9 cellular contexts compared by ENCODE assay signal in genomic region chr6:99613398-99613704, GRCh38. TPM values are rescaled to one million over a fixed set of nuclear protein-coding genes. Genes with fewer than 3 reads are reported as not detected.
DNase-seq lines count a peak whose midpoint lies in the region; ATAC-seq and TF ChIP-seq lines count a peak whose summit lies in the region.
"Had no signal": no experiment of that assay in that cellular context is flagged by ENCODE, and none has a peak within 500 bp of the region (broad histone marks: within the 10 kb centered on the region; RNA-seq: fewer than 3 reads in every experiment).

No MANE protein-coding gene starts in this region.

- TF ChIP-seq CTCF in RWPE2 (IDR thresholded peaks at IDR 0.05; ENCODE audit: poor library complexity, severe bottlenecking): peak; percentile 54
- no peak for TF ChIP-seq CTCF in epithelial cell of esophagus (IDR thresholded peaks at IDR 0.05; ENCODE audit: insufficient read depth, low read depth, low read length, missing control alignments)
- TF ChIP-seq CTCF in neural crest cell (conservative IDR thresholded peaks at IDR 0.05): peak; percentile 65

- no peak overlapping the region for H3K27ac Mint-ChIP-seq in CD8-positive, alpha-beta memory T cell
- H3K27ac Mint-ChIP-seq in neural crest cell (ENCODE audit: unreplicated experiment): no peak overlapping the region

- H3K4me1 ChIP-seq in CD8-positive, alpha-beta memory T cell (ENCODE audit: insufficient read depth, low read length): peaks cover 18% of the 10 kb centered on the region
- no peaks in the 10 kb centered on the region for H3K4me1 ChIP-seq in RWPE2 (ENCODE audit: insufficient read depth, poor library complexity, severe bottlenecking)

- H3K9me3 ChIP-seq in CD8-positive, alpha-beta memory T cell (ENCODE audit: low read length): no peaks in the 10 kb centered on the region
- no peaks in the 10 kb centered on the region for H3K9me3 ChIP-seq in RWPE2 (ENCODE audit: severe bottlenecking)

- CTCF ChIA-PET in CD8-positive, alpha-beta memory T cell (lab: Charles Lee): interaction anchor here (1.0 to 1.9 kb wide), 2 partner anchors 28 to 148 kb away, joined by 3 to 5 read pairs; no protein-coding TSS in a partner anchor

- no peaks in the 10 kb centered on the region for H3K36me3 Mint-ChIP-seq in CD8-positive, alpha-beta memory T cell
- H3K36me3 Mint-ChIP-seq in neural crest cell (ENCODE audit: low read depth): peaks cover 2% of the 10 kb centered on the region

- peak overlapping the region in 5 of 7 donors; percentile 47 to 78 (median 48) for H3K4me3 Mint-ChIP-seq in CD8-positive, alpha-beta memory T cell
- no peak overlapping the region for H3K4me3 Mint-ChIP-seq in neural crest cell

- peaks cover 72 to 83% of the 10 kb centered on the region in 2 donors for H3K27me3 Mint-ChIP-seq in CD8-positive, alpha-beta memory T cell
- H3K27me3 Mint-ChIP-seq in neural crest cell (ENCODE audit: low read depth): peaks cover 97% of the 10 kb centered on the region

- H3K9me3 Mint-ChIP-seq in CD8-positive, alpha-beta memory T cell: peaks cover 0 to 14% (median 5%) of the 10 kb centered on the region in 5 donors
- peaks cover 2% of the 10 kb centered on the region for H3K9me3 Mint-ChIP-seq in neural crest cell

- H3K36me3 ChIP-seq in CD8-positive, alpha-beta memory T cell (ENCODE audit: insufficient read depth, low read length): no peaks in the 10 kb centered on the region
- H3K36me3 ChIP-seq in RWPE2 (ENCODE audit: low read depth): no peaks in the 10 kb centered on the region

- H3K27me3 ChIP-seq in CD8-positive, alpha-beta memory T cell (ENCODE audit: insufficient read depth, low read length, poor library complexity, severe bottlenecking): peaks cover 49% of the 10 kb centered on the region
- peaks cover 100% of the 10 kb centered on the region for H3K27me3 ChIP-seq in RWPE2 (ENCODE audit: insufficient read depth, poor library complexity, severe bottlenecking)

- POLR2A ChIA-PET in CD8-positive, alpha-beta memory T cell (lab: Charles Lee): no interaction called here

- H3K4me3 ChIP-seq in CD8-positive, alpha-beta memory T cell (ENCODE audit: low read length): no peak overlapping the region
- H3K4me3 ChIP-seq in RWPE2 (ENCODE audit: severe bottlenecking) (peak overlapping the region; percentile 21), epithelial cell of esophagus (ENCODE audit: low read length) (no peak overlapping the region)

- H3K4me1 Mint-ChIP-seq in CD8-positive, alpha-beta memory T cell: peaks cover 20 to 36% (median 24%) of the 10 kb centered on the region in 3 donors
- H3K4me1 Mint-ChIP-seq in neural crest cell: peaks cover 6% of the 10 kb centered on the region

- no peak overlapping the region for H3K27ac ChIP-seq in CD8-positive, alpha-beta memory T cell (ENCODE audit: low read depth, low read length)
- H3K27ac ChIP-seq in RWPE2 (ENCODE audit: poor library complexity, severe bottlenecking): no peak overlapping the region

- DNase-seq in CD8-positive, alpha-beta memory T cell: no peak
- DNase-seq in RWPE2 (ENCODE audit: low spot score): no peak
- DNase-seq in epithelial cell of esophagus (ENCODE audit: low read depth): peak; percentile 38
- DNase-seq in neural crest cell (ENCODE audit: low read depth, low spot score): peak; percentile 57
- no peak for DNase-seq in NCI-H1048 (lab: John Stamatoyannopoulos, UW)
- no peak for DNase-seq in 8988T

- ATAC-seq in GM19023 (IDR thresholded peaks at IDR 0.05; ENCODE audit: unreplicated experiment) (peak; percentile 62), HG03103 (IDR thresholded peaks at IDR 0.05; ENCODE audit: low read depth, unreplicated experiment) (peak; percentile 47), RWPE2 (ENCODE audit: low read depth) (peak; percentile 51)
- ATAC-seq: Panc1 had no signal

RNA-seq across cellular contexts. Expression of gene PRDM13, which starts 6.7 kb away (rescaled TPM):
- under 1 TPM in 1 of 2 experiments, not detected in 1; 0.07 TPM for total RNA-seq in CD8-positive, alpha-beta memory T cell
- 0.14 TPM for polyA plus RNA-seq in CD8-positive, alpha-beta memory T cell
- 0.09 and 0.14 TPM in 2 replicates for total RNA-seq in neural crest cell

RNA-seq across cellular contexts. Expression of gene CCNC, which starts 44.9 kb away (rescaled TPM):
- 10 to 100 TPM; 62.5 to 64.8 TPM for total RNA-seq in CD8-positive, alpha-beta memory T cell
- 39.6 TPM for polyA plus RNA-seq in CD8-positive, alpha-beta memory T cell
- total RNA-seq in neural crest cell: 45.5 and 56.4 TPM in 2 replicates

Comparison
In these comparisons a context has a peak if more than half of its experiments do, and no peak if none do; other contexts are left out.
1. DNase-seq: peak in epithelial cell of esophagus (single experiment) and neural crest cell (single experiment); none in CD8-positive, alpha-beta memory T cell (0 of 5), RWPE2 (single experiment), NCI-H1048 (single experiment) and 8988T (single experiment).
2. Peak in every context shown above with its lines, with median percentiles within 50 percentile points of each other: ATAC-seq.